Comparison of ENCODE assay signal across 16 cellular contexts in genomic region chr7:18457832-18458231, GRCh38. TPM values are rescaled to one million over a fixed set of nuclear protein-coding genes. Genes with fewer than 3 reads are reported as not detected.
DNase-seq lines count a peak whose midpoint lies in the region; ATAC-seq and TF ChIP-seq lines count a peak whose summit lies in the region.
"Had no signal": no experiment of that assay in that cellular context is flagged by ENCODE, and none has a peak within 500 bp of the region (broad histone marks: within the 10 kb centered on the region; RNA-seq: fewer than 3 reads in every experiment).

No MANE protein-coding gene starts in this region.

- H3K4me3 ChIP-seq in breast epithelium (no peak overlapping the region), trophoblast cell (ENCODE audit: low read depth, low read length) (no peak overlapping the region)

- H3K79me1 ChIP-seq in trophoblast cell (ENCODE audit: low read length) = no peaks in the 10 kb centered on the region

- no peaks in the 10 kb centered on the region for H3K79me2 ChIP-seq in trophoblast cell (ENCODE audit: control insufficient read depth, insufficient read depth, low read length, poor library complexity)

- no peak overlapping the region for H2BK5ac ChIP-seq in trophoblast cell (ENCODE audit: low read depth, low read length, poor library complexity)

- no peak overlapping the region for H2BK12ac ChIP-seq in trophoblast cell (ENCODE audit: low read length)

- H3K18ac ChIP-seq in trophoblast cell (ENCODE audit: low read length) = no peak overlapping the region

- ATAC-seq in GM19023 (IDR thresholded peaks at IDR 0.05; ENCODE audit: unreplicated experiment) (no peak), GM19452 (IDR thresholded peaks at IDR 0.05; ENCODE audit: unreplicated experiment) (no peak)

- no peaks in the 10 kb centered on the region for H3K4me1 ChIP-seq in breast epithelium
- H3K4me1 ChIP-seq in trophoblast cell (ENCODE audit: control insufficient read depth in 1 of 2, insufficient read depth in 2 of 2, low read length in 2 of 2) = no peaks in the 10 kb centered on the region
- H3K4me1 ChIP-seq: Caco-2 had no signal

- no peak for TF ChIP-seq POLR2A in breast epithelium (IDR thresholded peaks at IDR 0.05)

- H3K4me3 Mint-ChIP-seq in MCF 10A (ENCODE audit: unreplicated experiment) = no peak overlapping the region
- H3K4me3 Mint-ChIP-seq: activated CD4-positive, alpha-beta memory T cell treated with anti-CD3 and anti-CD28 coated beads, Interleukin-2, amount 10 ng/mL, durations not matched to agents 7 days and 5 days; type B pancreatic cell had no signal

- no CpG with 5 or more reads among the region's 6 CpGs for WGBS in trophoblast cell (ENCODE audit: extremely low coverage, insufficient coverage, insufficient read length)

- H4K12ac ChIP-seq in trophoblast cell (ENCODE audit: low read depth, low read length) = no peak overlapping the region

- no peak overlapping the region for H4K91ac ChIP-seq in trophoblast cell (ENCODE audit: low read depth, low read length)

- in situ Hi-C loops in SK-MEL-5 (cut with HindIII; ENCODE audit: low pct_unique_long_range_greater_than_20kb, low sequenced_read_pairs) = no loop called here

- peaks cover 14% of the 10 kb centered on the region for H3K4me1 Mint-ChIP-seq in MCF 10A (ENCODE audit: insufficient read depth, unreplicated experiment)
- H3K4me1 Mint-ChIP-seq: activated CD4-positive, alpha-beta memory T cell treated with anti-CD3 and anti-CD28 coated beads, Interleukin-2, amount 10 ng/mL, durations not matched to agents 7 days and 5 days had no signal

- no peaks in the 10 kb centered on the region for H3K9me3 ChIP-seq in breast epithelium
- H3K9me3 ChIP-seq in trophoblast cell (ENCODE audit: insufficient read depth, low read depth, low read length) = no peaks in the 10 kb centered on the region
- H3K9me3 ChIP-seq: Caco-2 had no signal

- H3K4me2 ChIP-seq in trophoblast cell (ENCODE audit: low read length) = no peak overlapping the region

- POLR2A ChIA-PET in MCF 10A (lab: Yijun Ruan, JAX) = interaction anchor here (0.6 to 1.2 kb wide), 2 partner anchors 50 to 522 kb away, joined by 3 read pairs; no protein-coding TSS in a partner anchor

- H3K36me3 Mint-ChIP-seq in MCF 10A (ENCODE audit: insufficient read depth, unreplicated experiment) = no peaks in the 10 kb centered on the region
- H3K36me3 Mint-ChIP-seq: type B pancreatic cell had no signal

- no peak overlapping the region for H3K14ac ChIP-seq in trophoblast cell (ENCODE audit: low read length)

- intact Hi-C loops in MCF 10A (cut with micrococcal nuclease) = no loop called here
- intact Hi-C loops in breast epithelium (cut with DNase I; ENCODE audit: low total_unique reads) = no loop called here

- no TSS peak for BruUV-seq in MCF 10A (replicated peaks; lab: Mats Ljungman, UMichigan)

- H3K23ac ChIP-seq in trophoblast cell (ENCODE audit: low read length) = no peak overlapping the region

- no peak overlapping the region for H2BK120ac ChIP-seq in trophoblast cell (ENCODE audit: insufficient read depth, low read length, poor library complexity)

- H2AK5ac ChIP-seq in trophoblast cell (ENCODE audit: low read length) = no peak overlapping the region

- no peaks in the 10 kb centered on the region for H3K9me3 Mint-ChIP-seq in MCF 10A (ENCODE audit: unreplicated experiment)
- H3K9me3 Mint-ChIP-seq: activated CD4-positive, alpha-beta memory T cell treated with anti-CD3 and anti-CD28 coated beads, Interleukin-2, amount 10 ng/mL, durations not matched to agents 7 days and 5 days; activated T-helper 2 cell treated with anti-CD3 and anti-CD28 coated beads, Interferon-gamma antibody, Interleukin-2, Interleukin-4, amounts not matched to agents 10 μg/mL and 5 μg/mL and 100 μg/mL, durations not matched to agents 14 hours and 24 hours and 36 hours had no signal

- no peak overlapping the region for H2AFZ ChIP-seq in trophoblast cell (ENCODE audit: insufficient read depth, low read length, poor library complexity)

- DNase-seq in MCF 10A (ENCODE audit: unreplicated experiment) = peak; percentile 85
- DNase-seq in breast epithelium (ENCODE audit: low spot score in 2 of 2) = no peak
- DNase-seq in NCI-H2029 (lab: John Stamatoyannopoulos, UW) = peak; percentile 33
- DNase-seq in SK-MEL-5 (ENCODE audit: low read depth, low spot score) = peak; percentile 46
- DNase-seq in trophoblast cell = peak in 1 of 2 donors; percentile 2
- no peak for DNase-seq in iPS-NIHi11 (ENCODE audit: low spot score)
- DNase-seq: activated CD4-positive, alpha-beta memory T cell treated with anti-CD3 and anti-CD28 coated beads, Interleukin-2, amount 10 ng/mL, durations not matched to agents 7 days and 5 days; anterior cingulate cortex; Caco-2; foreskin fibroblast; NCI-H1694 treated with DMSO at 0.1 percent for 48 hours; stimulated activated CD4-positive, alpha-beta T cell treated with anti-CD3 and anti-CD28 coated beads, Interleukin-2, amount 100 ng/mL, for 24 hours had no signal

- H3K27me3 ChIP-seq in breast epithelium = no peaks in the 10 kb centered on the region
- no peaks in the 10 kb centered on the region for H3K27me3 ChIP-seq in trophoblast cell (ENCODE audit: insufficient read depth, low read length)

- H3K4ac ChIP-seq in trophoblast cell (ENCODE audit: low read depth, low read length) = no peak overlapping the region

- H3K27ac ChIP-seq in breast epithelium = no peak overlapping the region
- H3K27ac ChIP-seq in trophoblast cell (ENCODE audit: low read depth, low read length) = no peak overlapping the region

- no peak overlapping the region for H4K8ac ChIP-seq in trophoblast cell (ENCODE audit: low read depth, low read length)

- CTCF ChIA-PET in MCF 10A (lab: Yijun Ruan, JAX) = interaction anchor here (0.7 to 1.2 kb wide), 4 partner anchors 82 to 113 kb away, joined by 3 to 4 read pairs (median 3); no protein-coding TSS in a partner anchor

- no peaks in the 10 kb centered on the region for H3K27me3 Mint-ChIP-seq in MCF 10A (ENCODE audit: insufficient read depth, unreplicated experiment)
- H3K27me3 Mint-ChIP-seq: activated CD4-positive, alpha-beta memory T cell treated with anti-CD3 and anti-CD28 coated beads, Interleukin-2, amount 10 ng/mL, durations not matched to agents 7 days and 5 days; type B pancreatic cell had no signal

- H3K36me3 ChIP-seq in breast epithelium = no peaks in the 10 kb centered on the region
- H3K36me3 ChIP-seq in trophoblast cell (ENCODE audit: control insufficient read depth in 1 of 2, insufficient read depth in 2 of 2, low read length in 2 of 2) = no peaks in the 10 kb centered on the region

- H3K9ac ChIP-seq in trophoblast cell (ENCODE audit: low read length) = peak overlapping the region; percentile 65

- H3K27ac Mint-ChIP-seq in MCF 10A (ENCODE audit: low read depth, unreplicated experiment) = no peak overlapping the region
- H3K27ac Mint-ChIP-seq: activated CD4-positive, alpha-beta memory T cell treated with anti-CD3 and anti-CD28 coated beads, Interleukin-2, amount 10 ng/mL, durations not matched to agents 7 days and 5 days; activated T-helper 2 cell treated with anti-CD3 and anti-CD28 coated beads, Interferon-gamma antibody, Interleukin-2, Interleukin-4, amounts not matched to agents 10 μg/mL and 5 μg/mL and 100 μg/mL, durations not matched to agents 14 hours and 24 hours and 36 hours; type B pancreatic cell had no signal

- no peak for TF ChIP-seq CTCF in MCF 10A (IDR thresholded peaks at IDR 0.05; ENCODE audit: unreplicated experiment)
- no peak for TF ChIP-seq CTCF in breast epithelium (IDR thresholded peaks at IDR 0.05)

RNA-seq across cellular contexts. Expression of gene HDAC9, which starts 37.7 kb away (rescaled TPM):
- 11.3 and 26.0 TPM in 2 replicates for total RNA-seq in MCF 10A (2022)
- 10 to 100 TPM in 1 of 3 donors, 1 to 10 TPM in 2; 7.2 to 27.5 (median 7.3) TPM for total RNA-seq in breast epithelium
- 19.9 and 20.3 TPM in 2 replicates for total RNA-seq in SK-MEL-5 (2014; rRNA removed; shearing (Covaris generic))
- polyA plus RNA-seq in SK-MEL-5 (2015; cell fraction: cytosol; rRNA removed) = 8.6 and 13.3 TPM in 2 replicates
- polyA plus RNA-seq in SK-MEL-5 (2015; cell fraction: nucleus; rRNA removed) = 13.1 and 13.4 TPM in 2 replicates
- 0.51 and 0.58 TPM in 2 replicates for polyA plus RNA-seq in trophoblast cell (2013)

Comparison
In these comparisons a context has a peak if more than half of its experiments do, and no peak if none do; other contexts are left out.
1. DNase-seq: peak in MCF 10A (single experiment), NCI-H2029 (single experiment) and SK-MEL-5 (single experiment); none in breast epithelium (0 of 2) and iPS-NIHi11 (single experiment).